In genomic region chr9:91500509-91501011, GRCh38 we compare ENCODE assay signal across 9 cellular contexts.
DNase-seq lines count a peak whose midpoint lies in the region; ATAC-seq, FAIRE-seq and TF ChIP-seq lines count a peak whose summit lies in the region.
"Had no signal": no experiment of that assay in that cellular context is flagged by ENCODE, and none has a peak within 500 bp of the region (broad histone marks: within the 10 kb centered on the region; RNA-seq: fewer than 3 reads in every experiment).

No MANE protein-coding gene starts in this region.

- H3K4me3 ChIP-seq in Peyer's patch: no peak overlapping the region

- peak; percentile 62 for ATAC-seq in GM19463 (IDR thresholded peaks at IDR 0.05; ENCODE audit: unreplicated experiment)

- TF ChIP-seq CTCF in Peyer's patch (IDR thresholded peaks at IDR 0.05): no peak
- no peak for TF ChIP-seq CTCF in GM13976 (IDR thresholded peaks at IDR 0.05; ENCODE audit: borderline replicate concordance, control extremely low read depth, extremely low read depth, insufficient read depth, missing control alignments)

- DNase-seq in AG08396 (ENCODE audit: low spot score) (peak; percentile 61), RCC 7860 (ENCODE audit: low spot score) (peak; percentile 98), fibroblast of the conjunctiva (ENCODE audit: low read depth) (peak; percentile 16), DMS153 treated with DMSO at 0.1 percent for 48 hours (lab: John Stamatoyannopoulos, UW; ENCODE audit: unreplicated experiment) (no peak), Peyer's patch (no peak), GM13976 (ENCODE audit: low spot score) (no peak), COLO668 (lab: John Stamatoyannopoulos, UW; ENCODE audit: unreplicated experiment) (no peak)
- DNase-seq: nephron progenitor cell had no signal

- no peak for TF ChIP-seq POLR2A in Peyer's patch (IDR thresholded peaks at IDR 0.05)

- H3K27ac ChIP-seq in Peyer's patch: no peak overlapping the region

- no peaks in the 10 kb centered on the region for H3K9me3 ChIP-seq in Peyer's patch

- H3K27me3 ChIP-seq in Peyer's patch: no peaks in the 10 kb centered on the region

- no peaks in the 10 kb centered on the region for H3K4me1 ChIP-seq in Peyer's patch

- in situ Hi-C loops in GM13976 (cut with MboI; ENCODE audit: low sequenced_read_pairs, unreplicated experiment): no loop called here

- FAIRE-seq in RCC 7860 (lab: Jason Lieb, UNC): peak; percentile 99

- no peaks in the 10 kb centered on the region for H3K36me3 ChIP-seq in Peyer's patch

Comparison
In these comparisons a context has a peak if more than half of its experiments do, and no peak if none do; other contexts are left out.
1. DNase-seq: peak in AG08396 (single experiment), RCC 7860 (single experiment) and fibroblast of the conjunctiva (single experiment); none in DMS153 treated with DMSO at 0.1 percent for 48 hours (single experiment), Peyer's patch (0 of 3), GM13976 (single experiment) and COLO668 (single experiment).